9 cellular contexts compared by ENCODE assay signal in genomic region chr2:240585681-240586197, GRCh38. TPM values are rescaled to one million over a fixed set of nuclear protein-coding genes. Genes with fewer than 3 reads are reported as not detected.
A peak's percentile ranks its signal among the peaks of the same experiment; 100 is the strongest.
DNase-seq lines count a peak whose midpoint lies in the region; ATAC-seq, FAIRE-seq and TF ChIP-seq lines count a peak whose summit lies in the region.
"Had no signal": no experiment of that assay in that cellular context is flagged by ENCODE, and none has a peak within 500 bp of the region (broad histone marks: within the 10 kb centered on the region; RNA-seq: fewer than 3 reads in every experiment).

No MANE protein-coding gene starts in this region.

- H3K36me3 ChIP-seq in HUES64 (ENCODE audit: insufficient read depth, low read length) = peaks cover 6% of the 10 kb centered on the region; the same call in 1 of the 2 replicates
- no peaks in the 10 kb centered on the region for H3K36me3 ChIP-seq in astrocyte (ENCODE audit: insufficient read depth, low read length)
- H3K36me3 ChIP-seq in iPS-20b (ENCODE audit: insufficient read depth, low read depth, low read length) = 0 out of 2 replicates have a peak, but pooled peaks cover 1% of the 10 kb centered on the region

- H2AFZ ChIP-seq in astrocyte (ENCODE audit: low read depth, low read length) = peak overlapping the region; percentile 89

- H3K27me3 Mint-ChIP-seq in astrocyte (ENCODE audit: low read depth, unreplicated experiment) = no peaks in the 10 kb centered on the region
- H3K27me3 Mint-ChIP-seq in stimulated activated naive CD8-positive, alpha-beta T cell treated with anti-CD3 and anti-CD28 coated beads, Interleukin-15, amount 100 ng/mL, for 72 hours = no peaks in the 10 kb centered on the region

- H3K27me3 ChIP-seq in HUES64 (ENCODE audit: insufficient read depth, low read length) (no peaks in the 10 kb centered on the region), astrocyte (ENCODE audit: insufficient read depth, low read length) (no peaks in the 10 kb centered on the region), iPS-20b (ENCODE audit: insufficient read depth, low read length) (no peaks in the 10 kb centered on the region)

- peaks cover 13% of the 10 kb centered on the region for H3K4me1 ChIP-seq in HUES64 (ENCODE audit: insufficient read depth, low read length)
- peaks cover 31% of the 10 kb centered on the region for H3K4me1 ChIP-seq in astrocyte (ENCODE audit: insufficient read depth, low read length)
- H3K4me1 ChIP-seq in iPS-20b (ENCODE audit: insufficient read depth, low read length) = peaks cover 15% of the 10 kb centered on the region

- no peak for TF ChIP-seq CTCF in astrocyte (IDR thresholded peaks at IDR 0.05; ENCODE audit: insufficient read depth, low read depth, low read length)

- H3K4me3 ChIP-seq in HUES64 (ENCODE audit: low read length) (peak overlapping the region; percentile 100), astrocyte (ENCODE audit: insufficient read depth, low read depth, low read length) (peak overlapping the region; percentile 97), iPS-20b (ENCODE audit: low read length) (peak overlapping the region; percentile 97)

- H3K9ac ChIP-seq in HUES64 (ENCODE audit: low read depth, low read length) (peak overlapping the region; percentile 94), astrocyte (ENCODE audit: low read length) (peak overlapping the region; percentile 96), iPS-20b (ENCODE audit: low read depth, low read length) (peak overlapping the region; percentile 92)

- DNase-seq in astrocyte (ENCODE audit: low read depth) = no peak
- no peak for DNase-seq in stimulated activated naive CD8-positive, alpha-beta T cell treated with anti-CD3 and anti-CD28 coated beads, Interleukin-15, amount 100 ng/mL, for 72 hours
- no peak for DNase-seq in hypothalamus (lab: John Stamatoyannopoulos, UW)
- DNase-seq in activated effector memory CD4-positive, alpha-beta T cell treated with Interleukin-2 at 50 U/mL for 16 hours = no peak
- no peak for DNase-seq in NCI-H1417 (lab: John Stamatoyannopoulos, UW)
- no peak for DNase-seq in UCSD-AML1 (lab: John Stamatoyannopoulos, UW; ENCODE audit: unreplicated experiment)
- DNase-seq: cortex of kidney had no signal

- peaks cover 3% of the 10 kb centered on the region for H3K36me3 Mint-ChIP-seq in astrocyte (ENCODE audit: low read depth, unreplicated experiment)

- ATAC-seq in stimulated activated naive CD8-positive, alpha-beta T cell treated with anti-CD3 and anti-CD28 coated beads, Interleukin-15, amount 100 ng/mL, for 72 hours = no peak

- no peak for FAIRE-seq in astrocyte (lab: Jason Lieb, UNC)

- peaks cover 82% of the 10 kb centered on the region for H3K79me2 ChIP-seq in astrocyte (ENCODE audit: insufficient read depth, low read length)

- peak overlapping the region; percentile 74 for H3K27ac Mint-ChIP-seq in astrocyte (ENCODE audit: unreplicated experiment)
- H3K27ac Mint-ChIP-seq in stimulated activated naive CD8-positive, alpha-beta T cell treated with anti-CD3 and anti-CD28 coated beads, Interleukin-15, amount 100 ng/mL, for 72 hours = peak overlapping the region; percentile 80 to 92

- H3K9me3 Mint-ChIP-seq in astrocyte (ENCODE audit: unreplicated experiment) = no peaks in the 10 kb centered on the region
- H3K9me3 Mint-ChIP-seq in stimulated activated naive CD8-positive, alpha-beta T cell treated with anti-CD3 and anti-CD28 coated beads, Interleukin-15, amount 100 ng/mL, for 72 hours = peaks cover 0 to 7% of the 10 kb centered on the region in 2 donors

- H3K4me3 Mint-ChIP-seq in astrocyte (ENCODE audit: unreplicated experiment) = peak overlapping the region; percentile 97
- H3K4me3 Mint-ChIP-seq in stimulated activated naive CD8-positive, alpha-beta T cell treated with anti-CD3 and anti-CD28 coated beads, Interleukin-15, amount 100 ng/mL, for 72 hours = peak overlapping the region; percentile 94 to 99

- peak overlapping the region; percentile 98 for H3K4me2 ChIP-seq in astrocyte (ENCODE audit: low read length)

- H3K4me1 Mint-ChIP-seq in astrocyte (ENCODE audit: low read depth, unreplicated experiment) = peaks cover 34% of the 10 kb centered on the region
- peaks cover 57% of the 10 kb centered on the region for H3K4me1 Mint-ChIP-seq in stimulated activated naive CD8-positive, alpha-beta T cell treated with anti-CD3 and anti-CD28 coated beads, Interleukin-15, amount 100 ng/mL, for 72 hours

- 4% methylated on average over 20 of the region's 20 CpGs for WGBS in HUES64

- peaks cover 75% of the 10 kb centered on the region for H4K20me1 ChIP-seq in astrocyte (ENCODE audit: insufficient read depth, low read length)

- H3K9me3 ChIP-seq in HUES64 (ENCODE audit: insufficient read depth, low read depth, low read length) (no peaks in the 10 kb centered on the region), astrocyte (ENCODE audit: insufficient read depth, low read depth, low read length) (no peaks in the 10 kb centered on the region), iPS-20b (ENCODE audit: insufficient read depth, low read depth, low read length) (no peaks in the 10 kb centered on the region)

- H3K27ac ChIP-seq in HUES64 (ENCODE audit: low read depth, low read length) (peak overlapping the region; percentile 87), astrocyte (ENCODE audit: low read depth, low read length) (peak overlapping the region; percentile 88), iPS-20b (ENCODE audit: low read length) (peak overlapping the region; percentile 12)

RNA-seq across cellular contexts. Expression of gene CAPN10, which starts 0.8 kb away (rescaled TPM):
- 23.9 TPM for polyA plus RNA-seq in HUES64 (2013, experiment 1 of 2)
- polyA plus RNA-seq in HUES64 (2013, experiment 2 of 2) = 22.4 TPM
- total RNA-seq in astrocyte = 22.7 and 24.9 TPM in 2 replicates

RNA-seq across cellular contexts. Expression of gene RNPEPL1, which starts 17.5 kb away (rescaled TPM):
- polyA plus RNA-seq in HUES64 (2013, experiment 1 of 2) = 7.3 TPM
- 8.7 TPM for polyA plus RNA-seq in HUES64 (2013, experiment 2 of 2)
- 22.7 and 25.2 TPM in 2 replicates for total RNA-seq in astrocyte

RNA-seq across cellular contexts. Expression of gene DUSP28, which starts 25.6 kb away (rescaled TPM):
- polyA plus RNA-seq in HUES64 (2013, experiment 1 of 2) = 4.3 TPM
- polyA plus RNA-seq in HUES64 (2013, experiment 2 of 2) = 2.7 TPM
- 3.2 and 4.1 TPM in 2 replicates for total RNA-seq in astrocyte

RNA-seq across cellular contexts. Expression of gene ANKMY1, which starts 28.0 kb away (rescaled TPM):
- 3.0 TPM for polyA plus RNA-seq in HUES64 (2013, experiment 1 of 2)
- 3.6 TPM for polyA plus RNA-seq in HUES64 (2013, experiment 2 of 2)
- total RNA-seq in astrocyte = 6.9 and 7.2 TPM in 2 replicates

RNA-seq across cellular contexts. Expression of gene GPR35, which starts 39.5 kb away (rescaled TPM):
- polyA plus RNA-seq in HUES64 (2013, experiment 1 of 2) = 0.40 TPM
- polyA plus RNA-seq in HUES64 (2013, experiment 2 of 2) = 0.57 TPM
- 0.72 and 0.82 TPM in 2 replicates for total RNA-seq in astrocyte

Comparison
In these comparisons a context has a peak if more than half of its experiments do, and no peak if none do; other contexts are left out.
1. H3K27ac ChIP-seq: peak in every context shown above with its lines; median percentile 88 in astrocyte; 87 in HUES64; 12 in iPS-20b.